ENCODE assay signal across 9 cellular contexts in genomic region chr1:6465461-6466005, GRCh38. TPM values are rescaled to one million over a fixed set of nuclear protein-coding genes. Genes with fewer than 3 reads are reported as not detected.
DNase-seq lines count a peak whose midpoint lies in the region; ATAC-seq, FAIRE-seq and TF ChIP-seq lines count a peak whose summit lies in the region.
"Had no signal": no experiment of that assay in that cellular context is flagged by ENCODE, and none has a peak within 500 bp of the region (broad histone marks: within the 10 kb centered on the region; RNA-seq: fewer than 3 reads in every experiment).

No MANE protein-coding gene starts in this region.

- no peaks in the 10 kb centered on the region for H3K79me2 ChIP-seq in osteoblast (ENCODE audit: insufficient read depth, low read length)

- peaks cover 2% of the 10 kb centered on the region for H4K20me1 ChIP-seq in osteoblast (ENCODE audit: insufficient read depth, low read length)

- H3K27me3 ChIP-seq in small intestine (ENCODE audit: control insufficient read depth in 2 of 2, insufficient read depth in 2 of 2, low read length in 2 of 2), result no peaks in the 10 kb centered on the region
- H3K27me3 ChIP-seq in osteoblast (ENCODE audit: insufficient read depth, low read length), result no peaks in the 10 kb centered on the region

- no peak overlapping the region for H3K4me2 ChIP-seq in osteoblast (ENCODE audit: insufficient read depth, low read length)

- TF ChIP-seq CTCF in WTC11 (IDR thresholded peaks at IDR 0.05) (no peak), osteoblast (IDR thresholded peaks at IDR 0.05; ENCODE audit: extremely low read depth, low read depth, low read length) (no peak)

- peak overlapping the region; percentile 30 to 49 for H3K4me3 ChIP-seq in small intestine (ENCODE audit: low read depth in 1 of 2, low read length in 2 of 2)
- no peak overlapping the region for H3K4me3 ChIP-seq in osteoblast (ENCODE audit: insufficient read depth, low read length)

- H3K27ac ChIP-seq in small intestine (ENCODE audit: low read depth in 1 of 2, low read length in 1 of 2) (peak overlapping the region; percentile 9 to 60), osteoblast (ENCODE audit: low read depth, low read length) (no peak overlapping the region)

- H3K9me3 ChIP-seq in small intestine (ENCODE audit: control insufficient read depth, low read depth), result no peaks in the 10 kb centered on the region
- no peaks in the 10 kb centered on the region for H3K9me3 ChIP-seq in osteoblast (ENCODE audit: low read depth, low read length)

- DNase-seq in DMS53 treated with DMSO at 0.1 percent for 48 hours (lab: John Stamatoyannopoulos, UW; ENCODE audit: unreplicated experiment) (peak; percentile 25), WTC11 (ENCODE audit: low spot score) (no peak), small intestine (no peak), nucleus accumbens (lab: John Stamatoyannopoulos, UW) (no peak), osteoblast (ENCODE audit: insufficient read length, low spot score, missing footprints) (no peak), NCI-H187 treated with DMSO at 0.1 percent for 48 hours (lab: John Stamatoyannopoulos, UW) (no peak), frontal cortex (ENCODE audit: low spot score in 2 of 2) (no peak)
- peak; percentile 63 for DNase-seq in activated naive CD8-positive, alpha-beta T cell treated with anti-CD3 and anti-CD28 coated beads, Interleukin-2, amount 10 ng/mL, durations not matched to agents 7 days and 5 days
- DNase-seq: hippocampal formation had no signal

- H3K36me3 ChIP-seq in small intestine (ENCODE audit: control insufficient read depth in 2 of 2, insufficient read depth in 2 of 2, low read length in 2 of 2) (peaks cover 0 to 6% of the 10 kb centered on the region in 2 donors), osteoblast (ENCODE audit: insufficient read depth, low read length) (peaks cover 26% of the 10 kb centered on the region)

- H3K4me1 ChIP-seq in small intestine (ENCODE audit: control insufficient read depth in 2 of 2, insufficient read depth in 1 of 2, low read depth in 1 of 2, low read length in 1 of 2) (no peaks in the 10 kb centered on the region), osteoblast (ENCODE audit: insufficient read depth, low read length) (no peaks in the 10 kb centered on the region)

- CTCF ChIA-PET in WTC11 (lab: Charles Lee), result interaction anchor here (0.8 to 3.8 kb wide), 12 partner anchors 10 to 220 kb away, joined by 3 to 35 read pairs (median 8); no protein-coding TSS in a partner anchor

- H3K36me3 Mint-ChIP-seq in WTC11, result peaks cover 25% of the 10 kb centered on the region
- H3K36me3 Mint-ChIP-seq in activated naive CD8-positive, alpha-beta T cell treated with anti-CD3 and anti-CD28 coated beads, Interleukin-2, amount 10 ng/mL, durations not matched to agents 7 days and 5 days, result peaks cover 12% of the 10 kb centered on the region

- H3K4me3 Mint-ChIP-seq in WTC11, result peak overlapping the region; percentile 47
- peak overlapping the region; percentile 92 for H3K4me3 Mint-ChIP-seq in activated naive CD8-positive, alpha-beta T cell treated with anti-CD3 and anti-CD28 coated beads, Interleukin-2, amount 10 ng/mL, durations not matched to agents 7 days and 5 days

- POLR2A ChIA-PET in WTC11 (lab: Charles Lee), result no interaction called here
- POLR2A ChIA-PET in activated naive CD8-positive, alpha-beta T cell treated with anti-CD3 and anti-CD28 coated beads, Interleukin-2, amount 10 ng/mL, durations not matched to agents 7 days and 5 days (lab: Charles Lee), result interaction anchor here (0.6 to 1.6 kb wide), 6 partner anchors 17 to 110 kb away, joined by 3 to 5 read pairs (median 3); no protein-coding TSS in a partner anchor

- peaks cover 12% of the 10 kb centered on the region for H3K4me1 Mint-ChIP-seq in WTC11
- peaks cover 21% of the 10 kb centered on the region for H3K4me1 Mint-ChIP-seq in activated naive CD8-positive, alpha-beta T cell treated with anti-CD3 and anti-CD28 coated beads, Interleukin-2, amount 10 ng/mL, durations not matched to agents 7 days and 5 days

- H3K27ac Mint-ChIP-seq in WTC11, result no peak overlapping the region
- H3K27ac Mint-ChIP-seq in activated naive CD8-positive, alpha-beta T cell treated with anti-CD3 and anti-CD28 coated beads, Interleukin-2, amount 10 ng/mL, durations not matched to agents 7 days and 5 days, result peak overlapping the region; percentile 80

- FAIRE-seq in small intestine (lab: Jason Lieb, UNC) (no peak), frontal cortex (lab: Jason Lieb, UNC) (no peak)

- peaks cover 2% of the 10 kb centered on the region; the same call in 1 of the 2 replicates for H3K27me3 Mint-ChIP-seq in WTC11 (ENCODE audit: low read depth)
- no peaks in the 10 kb centered on the region for H3K27me3 Mint-ChIP-seq in activated naive CD8-positive, alpha-beta T cell treated with anti-CD3 and anti-CD28 coated beads, Interleukin-2, amount 10 ng/mL, durations not matched to agents 7 days and 5 days

- H2AFZ ChIP-seq in osteoblast (ENCODE audit: low read length), result no peak overlapping the region

- H3K9me3 Mint-ChIP-seq in WTC11, result no peaks in the 10 kb centered on the region
- H3K9me3 Mint-ChIP-seq in activated naive CD8-positive, alpha-beta T cell treated with anti-CD3 and anti-CD28 coated beads, Interleukin-2, amount 10 ng/mL, durations not matched to agents 7 days and 5 days, result no peaks in the 10 kb centered on the region

- ATAC-seq in WTC11, result no peak
- peak; percentile 51 for ATAC-seq in activated naive CD8-positive, alpha-beta T cell treated with anti-CD3 and anti-CD28 coated beads, Interleukin-2, amount 10 ng/mL, durations not matched to agents 7 days and 5 days (ENCODE audit: low read depth)

- 32 to 48% (median 38%) methylated on average over 16 to 21 of the region's 21 CpGs for WGBS in small intestine, 3 donors

TF ChIP-seq in WTC11, 78 proteins besides CTCF, POLR2A, EP300 and RAD21:
- TF ChIP-seq ESRRA (CRISPR knock-in tag; IDR thresholded peaks at IDR 0.05; ENCODE audit: borderline replicate concordance) (no peak), ZNF263 (CRISPR knock-in tag; IDR thresholded peaks at IDR 0.05; ENCODE audit: low read depth) (no peak), GTF2I (CRISPR knock-in tag; conservative IDR thresholded peaks at IDR 0.05) (no peak)
TF ChIP-seq in WTC11: peak in this region for 0.

RNA-seq across cellular contexts. Expression of gene TNFRSF25, which starts 0.4 kb away (rescaled TPM):
- 19.5 to 26.1 TPM (median 22.6 TPM) in 3 replicates for total RNA-seq in WTC11 (2021)
- 100 to 1,000 TPM; 137 TPM for total RNA-seq in activated naive CD8-positive, alpha-beta T cell treated with anti-CD3 and anti-CD28 coated beads, Interleukin-2, amount 10 ng/mL, durations not matched to agents 7 days and 5 days
- 10 to 100 TPM; 23.0 to 43.2 (median 23.3) TPM for polyA plus RNA-seq in small intestine
- 3.3 and 5.0 TPM in 2 replicates for total RNA-seq in osteoblast
- 9.0 TPM for total RNA-seq in frontal cortex

RNA-seq across cellular contexts. Expression of gene PLEKHG5, which starts 25.9 kb away (rescaled TPM):
- 27.5 to 32.0 TPM (median 30.8 TPM) in 3 replicates for total RNA-seq in WTC11 (2021)
- 1 to 10 TPM; 4.7 to 5.0 TPM for total RNA-seq in activated naive CD8-positive, alpha-beta T cell treated with anti-CD3 and anti-CD28 coated beads, Interleukin-2, amount 10 ng/mL, durations not matched to agents 7 days and 5 days
- 10 to 100 TPM in 1 of 3 donors, 1 to 10 TPM in 2; 2.4 to 10.5 (median 3.8) TPM for polyA plus RNA-seq in small intestine
- total RNA-seq in osteoblast, result 11.2 and 13.3 TPM in 2 replicates
- total RNA-seq in frontal cortex, result 24.9 TPM

RNA-seq across cellular contexts. Expression of gene ESPN, which starts 41.0 kb away (rescaled TPM):
- total RNA-seq in WTC11 (2021) (46.1 to 70.3 TPM (median 68.1 TPM) in 3 replicates), osteoblast (not detected in 2 replicates), frontal cortex (not detected)
- 1 to 10 TPM; 1.7 to 2.6 TPM for total RNA-seq in activated naive CD8-positive, alpha-beta T cell treated with anti-CD3 and anti-CD28 coated beads, Interleukin-2, amount 10 ng/mL, durations not matched to agents 7 days and 5 days
- polyA plus RNA-seq in small intestine, result 100 to 1,000 TPM in 2 of 3 donors, 10 to 100 TPM in 1; 83.5 to 336 (median 235) TPM

RNA-seq across cellular contexts. Expression of gene HES2, which starts 45.8 kb away (rescaled TPM):
- total RNA-seq in WTC11 (2021) (1.9 to 2.7 TPM (median 1.9 TPM) in 3 replicates), osteoblast (not detected in 2 replicates), frontal cortex (not detected)
- total RNA-seq in activated naive CD8-positive, alpha-beta T cell treated with anti-CD3 and anti-CD28 coated beads, Interleukin-2, amount 10 ng/mL, durations not matched to agents 7 days and 5 days, result under 1 TPM in 1 of 2 experiments, not detected in 1; 0.34 TPM
- polyA plus RNA-seq in small intestine, result 1 to 10 TPM in 2 of 3 donors, under 1 TPM in 1; 0.55 to 2.2 (median 1.1) TPM

Comparison
In these comparisons a context has a peak if more than half of its experiments do, and no peak if none do; other contexts are left out.
1. DNase-seq: peak in DMS53 treated with DMSO at 0.1 percent for 48 hours (single experiment) and activated naive CD8-positive, alpha-beta T cell treated with anti-CD3 and anti-CD28 coated beads, Interleukin-2, amount 10 ng/mL, durations not matched to agents 7 days and 5 days (single experiment); none in WTC11 (single experiment), small intestine (single experiment), nucleus accumbens (0 of 56), osteoblast (single experiment), NCI-H187 treated with DMSO at 0.1 percent for 48 hours (single experiment) and frontal cortex (0 of 2).
2. RNA of gene ESPN, which starts 41.0 kb away (total RNA-seq): 46.1 to 70.3 TPM in WTC11; 1.7 to 2.6 TPM in activated naive CD8-positive, alpha-beta T cell treated with anti-CD3 and anti-CD28 coated beads, Interleukin-2, amount 10 ng/mL, durations not matched to agents 7 days and 5 days, not detected in osteoblast and not detected in frontal cortex (single experiment); every median in the first group is over 10 times any median in the second.